In the genomic region with DNA sequence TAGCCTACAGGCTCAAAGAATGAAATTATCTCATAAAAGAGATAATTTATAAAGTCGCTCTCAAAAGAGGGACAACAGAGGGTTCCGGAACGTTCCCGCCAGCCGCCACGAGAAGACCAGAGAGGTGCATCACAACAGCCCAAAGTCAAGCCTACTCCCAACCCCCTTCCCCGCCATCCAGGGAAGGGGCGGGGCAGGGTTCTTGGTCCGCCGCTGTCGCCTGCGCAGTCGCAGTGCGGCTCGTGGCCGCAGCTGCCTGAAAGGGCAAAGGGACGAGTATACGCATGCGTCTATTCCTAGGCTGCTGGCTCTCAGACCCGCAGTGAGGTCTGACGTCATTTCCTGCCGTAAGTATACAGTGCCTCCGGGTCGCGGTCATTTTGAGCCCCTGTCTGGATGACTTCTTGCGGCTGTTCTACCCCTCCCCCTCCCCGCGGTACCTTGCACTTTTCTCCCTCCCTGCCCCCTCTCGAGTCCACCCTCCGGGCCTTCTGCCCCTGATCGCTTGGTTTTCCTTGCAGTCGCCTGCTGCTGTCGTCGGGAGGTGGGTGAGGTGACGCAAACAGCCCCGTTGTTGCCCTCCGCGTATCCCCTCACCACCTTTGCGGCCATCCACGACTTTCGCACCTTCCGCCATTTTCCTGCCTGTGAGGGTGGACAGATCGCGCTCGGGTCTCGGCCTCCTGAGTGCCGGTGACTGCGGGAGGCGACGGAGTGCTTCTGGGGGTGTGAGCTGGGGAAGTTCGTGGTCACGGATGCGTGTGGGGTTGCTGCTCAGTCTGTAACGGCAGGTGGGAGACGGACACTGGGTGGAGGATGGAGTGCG, we compare ENCODE assay signal across 1 cellular context.
TF ChIP-seq lines count a peak whose summit lies in the region.

A gene with protein sequence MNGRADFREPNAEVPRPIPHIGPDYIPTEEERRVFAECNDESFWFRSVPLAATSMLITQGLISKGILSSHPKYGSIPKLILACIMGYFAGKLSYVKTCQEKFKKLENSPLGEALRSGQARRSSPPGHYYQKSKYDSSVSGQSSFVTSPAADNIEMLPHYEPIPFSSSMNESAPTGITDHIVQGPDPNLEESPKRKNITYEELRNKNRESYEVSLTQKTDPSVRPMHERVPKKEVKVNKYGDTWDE (plus strand): TSS at position 383 of the 826 bp plus-strand sequence. CDS start 1,537 bp downstream, outside the sequence.

TF ChIP-seq in HepG2, 621 proteins besides CTCF, POLR2A, EP300 and RAD21 (continues in another document):
- TF ChIP-seq, protein P1, sequence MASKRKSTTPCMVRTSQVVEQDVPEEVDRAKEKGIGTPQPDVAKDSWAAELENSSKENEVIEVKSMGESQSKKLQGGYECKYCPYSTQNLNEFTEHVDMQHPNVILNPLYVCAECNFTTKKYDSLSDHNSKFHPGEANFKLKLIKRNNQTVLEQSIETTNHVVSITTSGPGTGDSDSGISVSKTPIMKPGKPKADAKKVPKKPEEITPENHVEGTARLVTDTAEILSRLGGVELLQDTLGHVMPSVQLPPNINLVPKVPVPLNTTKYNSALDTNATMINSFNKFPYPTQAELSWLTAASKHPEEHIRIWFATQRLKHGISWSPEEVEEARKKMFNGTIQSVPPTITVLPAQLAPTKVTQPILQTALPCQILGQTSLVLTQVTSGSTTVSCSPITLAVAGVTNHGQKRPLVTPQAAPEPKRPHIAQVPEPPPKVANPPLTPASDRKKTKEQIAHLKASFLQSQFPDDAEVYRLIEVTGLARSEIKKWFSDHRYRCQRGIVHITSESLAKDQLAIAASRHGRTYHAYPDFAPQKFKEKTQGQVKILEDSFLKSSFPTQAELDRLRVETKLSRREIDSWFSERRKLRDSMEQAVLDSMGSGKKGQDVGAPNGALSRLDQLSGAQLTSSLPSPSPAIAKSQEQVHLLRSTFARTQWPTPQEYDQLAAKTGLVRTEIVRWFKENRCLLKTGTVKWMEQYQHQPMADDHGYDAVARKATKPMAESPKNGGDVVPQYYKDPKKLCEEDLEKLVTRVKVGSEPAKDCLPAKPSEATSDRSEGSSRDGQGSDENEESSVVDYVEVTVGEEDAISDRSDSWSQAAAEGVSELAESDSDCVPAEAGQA (IDR thresholded peaks at IDR 0.05; ENCODE audit: low read depth): peak; percentile 79
- TF ChIP-seq, protein P1 (CRISPR knock-in tag; IDR thresholded peaks at IDR 0.05; ENCODE audit: borderline replicate concordance): no peak
- TF ChIP-seq ZNF431 (CRISPR knock-in tag; IDR thresholded peaks at IDR 0.05; ENCODE audit: borderline replicate concordance, low read depth) (0 out of 2 replicates have a peak, but pooled peaks have one; percentile 56), MTA1 (CRISPR knock-in tag; IDR thresholded peaks at IDR 0.05; ENCODE audit: borderline replicate concordance) (peak; percentile 62; the same call in 1 of the 2 replicates), HNRNPL (IDR thresholded peaks at IDR 0.05; ENCODE audit: low read depth, low read length) (0 out of 2 replicates have a peak, but pooled peaks have one; percentile 20), GABPB1 (CRISPR knock-in tag; IDR thresholded peaks at IDR 0.05) (peak; percentile 94), TBX2 (CRISPR knock-in tag; IDR thresholded peaks at IDR 0.05; ENCODE audit: borderline replicate concordance) (peak; percentile 42; the same call in 1 of the 2 replicates), ZFP1 (CRISPR knock-in tag; IDR thresholded peaks at IDR 0.05) (no peak), KMT2A (CRISPR knock-in tag; IDR thresholded peaks at IDR 0.05) (0 out of 2 replicates have a peak, but pooled peaks have one; percentile 44), ZNF768 (CRISPR knock-in tag; IDR thresholded peaks at IDR 0.05) (peak; percentile 89), CHD2 (IDR thresholded peaks at IDR 0.05; ENCODE audit: low read depth, low read length) (peak; percentile 54; the same call in 1 of the 2 replicates), HNRNPUL1 (IDR thresholded peaks at IDR 0.05; ENCODE audit: low read depth, low read length) (no peak), ATF1 (CRISPR knock-in tag; IDR thresholded peaks at IDR 0.05) (peak; percentile 72), GABPA (IDR thresholded peaks at IDR 0.05; ENCODE audit: low read depth, low read length) (peak; percentile 80), GABPA (CRISPR knock-in tag; IDR thresholded peaks at IDR 0.05; ENCODE audit: low read depth) (peak; percentile 93), HNF4G (IDR thresholded peaks at IDR 0.05; ENCODE audit: borderline replicate concordance, low read depth, low read length) (peak; percentile 56; the same call in 1 of the 2 replicates), HNF4G (CRISPR knock-in tag; IDR thresholded peaks at IDR 0.05; ENCODE audit: borderline replicate concordance, low read depth) (no peak), ZNF225 (CRISPR knock-in tag; IDR thresholded peaks at IDR 0.05) (no peak), SPEN (CRISPR knock-in tag; IDR thresholded peaks at IDR 0.05; ENCODE audit: low read depth) (peak; percentile 66), ZNF331 (CRISPR knock-in tag; IDR thresholded peaks at IDR 0.05) (0 out of 2 replicates have a peak, but pooled peaks have one; percentile 4), SP5 (CRISPR knock-in tag; IDR thresholded peaks at IDR 0.05; ENCODE audit: borderline replicate concordance, low read depth) (peak; percentile 68), POLR2G (IDR thresholded peaks at IDR 0.05; ENCODE audit: low read depth, low read length) (peak; percentile 66; the same call in 1 of the 2 replicates), ZFX (CRISPR knock-in tag; IDR thresholded peaks at IDR 0.05; ENCODE audit: low read depth) (peak; percentile 88), ZNF788 (CRISPR knock-in tag; IDR thresholded peaks at IDR 0.05; ENCODE audit: borderline replicate concordance) (peak; percentile 45; the same call in 1 of the 2 replicates), SMAD3 (CRISPR knock-in tag; IDR thresholded peaks at IDR 0.05) (0 out of 2 replicates have a peak, but pooled peaks have one; percentile 6), TARDBP (CRISPR knock-in tag; IDR thresholded peaks at IDR 0.05) (peak; percentile 50; the same call in 1 of the 2 replicates)
- TF ChIP-seq, protein P2, sequence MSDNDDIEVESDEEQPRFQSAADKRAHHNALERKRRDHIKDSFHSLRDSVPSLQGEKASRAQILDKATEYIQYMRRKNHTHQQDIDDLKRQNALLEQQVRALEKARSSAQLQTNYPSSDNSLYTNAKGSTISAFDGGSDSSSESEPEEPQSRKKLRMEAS (IDR thresholded peaks at IDR 0.05): peak; percentile 21; the same call in 1 of the 2 replicates
- TF ChIP-seq, protein P3, sequence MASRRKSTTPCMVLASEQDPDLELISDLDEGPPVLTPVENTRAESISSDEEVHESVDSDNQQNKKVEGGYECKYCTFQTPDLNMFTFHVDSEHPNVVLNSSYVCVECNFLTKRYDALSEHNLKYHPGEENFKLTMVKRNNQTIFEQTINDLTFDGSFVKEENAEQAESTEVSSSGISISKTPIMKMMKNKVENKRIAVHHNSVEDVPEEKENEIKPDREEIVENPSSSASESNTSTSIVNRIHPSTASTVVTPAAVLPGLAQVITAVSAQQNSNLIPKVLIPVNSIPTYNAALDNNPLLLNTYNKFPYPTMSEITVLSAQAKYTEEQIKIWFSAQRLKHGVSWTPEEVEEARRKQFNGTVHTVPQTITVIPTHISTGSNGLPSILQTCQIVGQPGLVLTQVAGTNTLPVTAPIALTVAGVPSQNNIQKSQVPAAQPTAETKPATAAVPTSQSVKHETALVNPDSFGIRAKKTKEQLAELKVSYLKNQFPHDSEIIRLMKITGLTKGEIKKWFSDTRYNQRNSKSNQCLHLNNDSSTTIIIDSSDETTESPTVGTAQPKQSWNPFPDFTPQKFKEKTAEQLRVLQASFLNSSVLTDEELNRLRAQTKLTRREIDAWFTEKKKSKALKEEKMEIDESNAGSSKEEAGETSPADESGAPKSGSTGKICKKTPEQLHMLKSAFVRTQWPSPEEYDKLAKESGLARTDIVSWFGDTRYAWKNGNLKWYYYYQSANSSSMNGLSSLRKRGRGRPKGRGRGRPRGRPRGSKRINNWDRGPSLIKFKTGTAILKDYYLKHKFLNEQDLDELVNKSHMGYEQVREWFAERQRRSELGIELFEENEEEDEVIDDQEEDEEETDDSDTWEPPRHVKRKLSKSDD (CRISPR knock-in tag; IDR thresholded peaks at IDR 0.05; ENCODE audit: low read depth): peak; percentile 51; the same call in 1 of the 2 replicates
- TF ChIP-seq, protein P4, sequence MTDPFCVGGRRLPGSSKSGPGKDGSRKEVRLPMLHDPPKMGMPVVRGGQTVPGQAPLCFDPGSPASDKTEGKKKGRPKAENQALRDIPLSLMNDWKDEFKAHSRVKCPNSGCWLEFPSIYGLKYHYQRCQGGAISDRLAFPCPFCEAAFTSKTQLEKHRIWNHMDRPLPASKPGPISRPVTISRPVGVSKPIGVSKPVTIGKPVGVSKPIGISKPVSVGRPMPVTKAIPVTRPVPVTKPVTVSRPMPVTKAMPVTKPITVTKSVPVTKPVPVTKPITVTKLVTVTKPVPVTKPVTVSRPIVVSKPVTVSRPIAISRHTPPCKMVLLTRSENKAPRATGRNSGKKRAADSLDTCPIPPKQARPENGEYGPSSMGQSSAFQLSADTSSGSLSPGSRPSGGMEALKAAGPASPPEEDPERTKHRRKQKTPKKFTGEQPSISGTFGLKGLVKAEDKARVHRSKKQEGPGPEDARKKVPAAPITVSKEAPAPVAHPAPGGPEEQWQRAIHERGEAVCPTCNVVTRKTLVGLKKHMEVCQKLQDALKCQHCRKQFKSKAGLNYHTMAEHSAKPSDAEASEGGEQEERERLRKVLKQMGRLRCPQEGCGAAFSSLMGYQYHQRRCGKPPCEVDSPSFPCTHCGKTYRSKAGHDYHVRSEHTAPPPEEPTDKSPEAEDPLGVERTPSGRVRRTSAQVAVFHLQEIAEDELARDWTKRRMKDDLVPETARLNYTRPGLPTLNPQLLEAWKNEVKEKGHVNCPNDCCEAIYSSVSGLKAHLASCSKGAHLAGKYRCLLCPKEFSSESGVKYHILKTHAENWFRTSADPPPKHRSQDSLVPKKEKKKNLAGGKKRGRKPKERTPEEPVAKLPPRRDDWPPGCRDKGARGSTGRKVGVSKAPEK (CRISPR knock-in tag; IDR thresholded peaks at IDR 0.05; ENCODE audit: borderline replicate concordance): peak; percentile 44; the same call in 1 of the 2 replicates
- TF ChIP-seq, protein P5, sequence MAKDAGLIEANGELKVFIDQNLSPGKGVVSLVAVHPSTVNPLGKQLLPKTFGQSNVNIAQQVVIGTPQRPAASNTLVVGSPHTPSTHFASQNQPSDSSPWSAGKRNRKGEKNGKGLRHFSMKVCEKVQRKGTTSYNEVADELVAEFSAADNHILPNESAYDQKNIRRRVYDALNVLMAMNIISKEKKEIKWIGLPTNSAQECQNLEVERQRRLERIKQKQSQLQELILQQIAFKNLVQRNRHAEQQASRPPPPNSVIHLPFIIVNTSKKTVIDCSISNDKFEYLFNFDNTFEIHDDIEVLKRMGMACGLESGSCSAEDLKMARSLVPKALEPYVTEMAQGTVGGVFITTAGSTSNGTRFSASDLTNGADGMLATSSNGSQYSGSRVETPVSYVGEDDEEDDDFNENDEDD (CRISPR knock-in tag; IDR thresholded peaks at IDR 0.05; ENCODE audit: borderline replicate concordance): peak; percentile 39; the same call in 1 of the 2 replicates
- TF ChIP-seq, protein P6, sequence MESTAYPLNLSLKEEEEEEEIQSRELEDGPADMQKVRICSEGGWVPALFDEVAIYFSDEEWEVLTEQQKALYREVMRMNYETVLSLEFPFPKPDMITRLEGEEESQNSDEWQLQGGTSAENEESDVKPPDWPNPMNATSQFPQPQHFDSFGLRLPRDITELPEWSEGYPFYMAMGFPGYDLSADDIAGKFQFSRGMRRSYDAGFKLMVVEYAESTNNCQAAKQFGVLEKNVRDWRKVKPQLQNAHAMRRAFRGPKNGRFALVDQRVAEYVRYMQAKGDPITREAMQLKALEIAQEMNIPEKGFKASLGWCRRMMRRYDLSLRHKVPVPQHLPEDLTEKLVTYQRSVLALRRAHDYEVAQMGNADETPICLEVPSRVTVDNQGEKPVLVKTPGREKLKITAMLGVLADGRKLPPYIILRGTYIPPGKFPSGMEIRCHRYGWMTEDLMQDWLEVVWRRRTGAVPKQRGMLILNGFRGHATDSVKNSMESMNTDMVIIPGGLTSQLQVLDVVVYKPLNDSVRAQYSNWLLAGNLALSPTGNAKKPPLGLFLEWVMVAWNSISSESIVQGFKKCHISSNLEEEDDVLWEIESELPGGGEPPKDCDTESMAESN (CRISPR knock-in tag; conservative IDR thresholded peaks at IDR 0.05): 0 out of 2 replicates have a peak, but pooled peaks have one; percentile 45
- TF ChIP-seq, protein P7, sequence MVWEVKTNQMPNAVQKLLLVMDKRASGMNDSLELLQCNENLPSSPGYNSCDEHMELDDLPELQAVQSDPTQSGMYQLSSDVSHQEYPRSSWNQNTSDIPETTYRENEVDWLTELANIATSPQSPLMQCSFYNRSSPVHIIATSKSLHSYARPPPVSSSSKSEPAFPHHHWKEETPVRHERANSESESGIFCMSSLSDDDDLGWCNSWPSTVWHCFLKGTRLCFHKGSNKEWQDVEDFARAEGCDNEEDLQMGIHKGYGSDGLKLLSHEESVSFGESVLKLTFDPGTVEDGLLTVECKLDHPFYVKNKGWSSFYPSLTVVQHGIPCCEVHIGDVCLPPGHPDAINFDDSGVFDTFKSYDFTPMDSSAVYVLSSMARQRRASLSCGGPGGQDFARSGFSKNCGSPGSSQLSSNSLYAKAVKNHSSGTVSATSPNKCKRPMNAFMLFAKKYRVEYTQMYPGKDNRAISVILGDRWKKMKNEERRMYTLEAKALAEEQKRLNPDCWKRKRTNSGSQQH (CRISPR knock-in tag; IDR thresholded peaks at IDR 0.05; ENCODE audit: low read depth): 0 out of 2 replicates have a peak, but pooled peaks have one; percentile 29
- TF ChIP-seq, protein P8, sequence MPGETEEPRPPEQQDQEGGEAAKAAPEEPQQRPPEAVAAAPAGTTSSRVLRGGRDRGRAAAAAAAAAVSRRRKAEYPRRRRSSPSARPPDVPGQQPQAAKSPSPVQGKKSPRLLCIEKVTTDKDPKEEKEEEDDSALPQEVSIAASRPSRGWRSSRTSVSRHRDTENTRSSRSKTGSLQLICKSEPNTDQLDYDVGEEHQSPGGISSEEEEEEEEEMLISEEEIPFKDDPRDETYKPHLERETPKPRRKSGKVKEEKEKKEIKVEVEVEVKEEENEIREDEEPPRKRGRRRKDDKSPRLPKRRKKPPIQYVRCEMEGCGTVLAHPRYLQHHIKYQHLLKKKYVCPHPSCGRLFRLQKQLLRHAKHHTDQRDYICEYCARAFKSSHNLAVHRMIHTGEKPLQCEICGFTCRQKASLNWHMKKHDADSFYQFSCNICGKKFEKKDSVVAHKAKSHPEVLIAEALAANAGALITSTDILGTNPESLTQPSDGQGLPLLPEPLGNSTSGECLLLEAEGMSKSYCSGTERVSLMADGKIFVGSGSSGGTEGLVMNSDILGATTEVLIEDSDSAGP (CRISPR knock-in tag; IDR thresholded peaks at IDR 0.05; ENCODE audit: borderline replicate concordance): peak; percentile 68; the same call in 1 of the 2 replicates
